Comparison of ENCODE assay signal across 11 cellular contexts in genomic region chr12:93937812-93938211, GRCh38.
"Had no signal": no experiment of that assay in that cellular context is flagged by ENCODE, and none has a peak within 500 bp of the region (broad histone marks: within the 10 kb centered on the region; RNA-seq: fewer than 3 reads in every experiment).

No MANE protein-coding gene starts in this region.

- H3K27ac Mint-ChIP-seq: GM23338, HFFc6 had no signal

- H3K4me3 Mint-ChIP-seq: GM23338, H9, HFFc6 had no signal

- H3K9ac ChIP-seq: GM23248 had no signal

- H2AFZ ChIP-seq: GM23248, GM23338 had no signal

- H3K4me3 ChIP-seq: GM23248, GM23338, HAP-1 had no signal

- H3K4me2 ChIP-seq: GM23338 had no signal

- FAIRE-seq: H1, H54 had no signal

- H3K36me3 ChIP-seq: HAP-1 had no signal

- ATAC-seq: GM23338, HCT116 had no signal

- H3K4me1 ChIP-seq: HAP-1 had no signal

- DNase-seq: GM23248, GOT3, H7, H9, HCEC 1CT, HFFc6 had no signal
